In genomic region chr5:136856648-136857047, GRCh38 we compare ENCODE assay signal across 27 cellular contexts.
"Had no signal": no experiment of that assay in that cellular context is flagged by ENCODE, and none has a peak within 500 bp of the region (broad histone marks: within the 10 kb centered on the region; RNA-seq: fewer than 3 reads in every experiment).

No MANE protein-coding gene starts in this region.

- H3K27ac ChIP-seq: stomach, suprapubic skin, testis, thoracic aorta, thyroid gland, tibial artery, tibial nerve, transverse colon, upper lobe of left lung, upper lobe of right lung, uterus, vagina had no signal

- ATAC-seq: stimulated activated effector memory CD8-positive, alpha-beta T cell treated with anti-CD3 and anti-CD28 coated beads, Interleukin-12 subunit alpha, Interleukin-12 subunit beta, amount 100 ng/mL, for 72 hours; stimulated activated memory B cell treated with anti-CD40 and anti-IgM and Interleukin-4, amounts not matched to agents 10 μg/mL and 1 μg/mL and 100 μg/mL, for 72 hours; stimulated activated naive B cell treated with anti-CD40 and anti-IgM and Interleukin-4, amounts not matched to agents 10 μg/mL and 1 μg/mL and 100 μg/mL, for 72 hours; stimulated activated naive CD8-positive, alpha-beta T cell treated with anti-CD3 and anti-CD28 coated beads, Interleukin-15, amount 100 ng/mL, for 72 hours; stimulated activated naive CD8-positive, alpha-beta T cell treated with anti-CD3 and anti-CD28 coated beads, Interleukin-15, Interleukin-2, amounts not matched to agents 100 U/mL and 50 U/mL, for 24 hours; upper lobe of right lung had no signal

- H3K4me1 ChIP-seq: stomach, suprapubic skin, testis, thyroid gland, tibial artery, tibial nerve, transverse colon, upper lobe of left lung, upper lobe of right lung, uterus, vagina had no signal

- H3K27me3 ChIP-seq: stomach, suprapubic skin, testis, thyroid gland, tibial artery, tibial nerve, transverse colon, upper lobe of left lung, upper lobe of right lung, uterus, vagina had no signal

- H3K36me3 ChIP-seq: stomach, suprapubic skin, thoracic aorta, thyroid gland, tibial artery, tibial nerve, transverse colon, upper lobe of left lung, upper lobe of right lung, uterus, vagina had no signal

- H3K9me3 ChIP-seq: testis, thoracic aorta, thyroid gland, tibial artery, transverse colon, upper lobe of left lung, upper lobe of right lung, uterus, vagina had no signal

- DNase-seq: stimulated activated CD4-positive, alpha-beta T cell treated with anti-CD3 and anti-CD28 coated beads, Interleukin-2, amount 100 ng/mL, for 48 hours; stimulated activated CD4-positive, alpha-beta T cell treated with anti-CD3 and anti-CD28 coated beads, Interleukin-4, amount 100 ng/mL, for 1 hour; stimulated activated CD4-positive, alpha-beta T cell treated with anti-CD3 and anti-CD28 coated beads, Interleukin-4, amount 100 ng/mL, for 24 hours; stimulated activated CD4-positive, alpha-beta T cell treated with anti-CD3 and anti-CD28 coated beads, Interleukin-4, amount 100 ng/mL, for 4 hours; stimulated activated CD8-positive, alpha-beta memory T cell treated with anti-CD3 and anti-CD28 coated beads, Interleukin-4, amount 100 ng/mL, for 48 hours; stimulated activated naive B cell treated with anti-CD40 and anti-IgM and Interleukin-4, amounts not matched to agents 10 μg/mL and 1 μg/mL and 100 μg/mL, for 72 hours; stimulated activated naive CD4-positive, alpha-beta T cell; stimulated activated naive CD4-positive, alpha-beta T cell treated with Interleukin-2 at 50 U/mL for 16 hours; stimulated activated naive CD8-positive, alpha-beta T cell treated with anti-CD3 and anti-CD28 coated beads, Interleukin-15, amount 100 ng/mL, for 72 hours; stimulated activated naive CD8-positive, alpha-beta T cell treated with anti-CD3 and anti-CD28 coated beads, Interleukin-15, Interleukin-2, amounts not matched to agents 100 U/mL and 50 U/mL, for 24 hours; stomach; substantia nigra; testis; thyroid gland; tibial artery; transverse colon; trophoblast cell; upper lobe of left lung; upper lobe of right lung; uterus had no signal

- H3K4me3 ChIP-seq: stomach, suprapubic skin, testis, thoracic aorta, thyroid gland, tibial artery, tibial nerve, transverse colon, upper lobe of left lung, upper lobe of right lung, uterus, vagina had no signal

- FAIRE-seq: urothelium cell line had no signal
